Comparison of ENCODE assay signal across 18 cellular contexts in the genomic region with DNA sequence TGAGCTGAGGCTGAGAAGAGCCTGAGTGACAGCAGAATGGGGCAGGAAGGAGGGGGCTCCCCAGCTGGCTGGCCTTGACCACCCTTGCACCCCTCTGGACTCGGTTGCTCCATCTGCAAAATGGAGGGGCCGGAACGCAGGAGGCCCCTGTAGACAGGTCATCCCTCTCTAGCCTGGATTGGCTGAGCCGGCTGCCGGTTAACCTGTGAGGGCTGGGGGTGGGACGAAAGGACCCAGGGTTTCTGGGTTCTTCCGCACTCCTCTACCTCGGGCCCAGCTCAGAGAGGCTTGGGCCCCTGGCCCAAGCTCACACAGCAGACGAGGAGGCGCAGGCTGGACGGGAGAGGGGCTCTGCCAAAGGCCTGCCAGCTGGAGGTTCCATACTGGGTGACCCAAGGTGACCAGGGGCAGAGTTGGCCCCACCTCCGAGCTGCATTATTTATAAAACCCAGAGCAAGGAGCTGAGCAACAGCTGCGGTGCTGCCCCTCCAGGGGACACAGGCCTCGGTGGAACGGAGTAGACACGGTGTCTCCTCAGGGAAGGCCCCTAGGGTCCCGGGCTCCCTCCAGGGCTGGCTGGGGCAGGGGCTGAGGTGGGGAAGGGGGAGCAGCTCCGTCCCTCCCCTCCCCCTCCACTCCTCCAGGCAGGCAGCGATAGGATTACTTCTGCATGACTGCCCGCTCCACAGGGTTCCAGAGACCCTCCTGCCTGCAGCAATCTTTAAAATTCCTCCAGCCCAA. TPM values are rescaled to one million over a fixed set of nuclear protein-coding genes. Genes with fewer than 3 reads are reported as not detected.
A peak's percentile ranks its signal among the peaks of the same experiment; 100 is the strongest.
DNase-seq lines count a peak whose midpoint lies in the region; ATAC-seq, FAIRE-seq and TF ChIP-seq lines count a peak whose summit lies in the region.
"Had no signal": no experiment of that assay in that cellular context is flagged by ENCODE, and none has a peak within 500 bp of the region (broad histone marks: within the 10 kb centered on the region; RNA-seq: fewer than 3 reads in every experiment).

No MANE protein-coding gene starts in this region.

- H3K27me3 ChIP-seq in breast epithelium (no peaks in the 10 kb centered on the region), cardiac muscle cell (no peaks in the 10 kb centered on the region), neural progenitor cell (no peaks in the 10 kb centered on the region)

- H3K9ac ChIP-seq in neural progenitor cell: no peak overlapping the region

- peak overlapping the region; percentile 80 for H3K4me2 ChIP-seq in neural progenitor cell

- POLR2A ChIA-PET in MCF 10A (lab: Yijun Ruan, JAX): interaction anchor here (1.0 kb wide), 1 partner anchor 36 kb away, joined by 3 read pairs; no protein-coding TSS in a partner anchor

- H3K4me1 ChIP-seq in breast epithelium: peaks cover 34 to 37% of the 10 kb centered on the region in 2 donors
- peaks cover 62% of the 10 kb centered on the region for H3K4me1 ChIP-seq in cardiac muscle cell (ENCODE audit: low read depth)
- H3K4me1 ChIP-seq in neural progenitor cell: peaks cover 78% of the 10 kb centered on the region

- H2AFZ ChIP-seq in neural progenitor cell (replicated peaks): no peak overlapping the region

- H3K27ac ChIP-seq in breast epithelium (peak overlapping the region; percentile 31 to 93), cardiac muscle cell (peak overlapping the region; percentile 64), neural progenitor cell (peak overlapping the region; percentile 96)

- H3K4me3 ChIP-seq in breast epithelium: peak overlapping the region in 1 of 3 donors; percentile 5
- no peak overlapping the region for H3K4me3 ChIP-seq in cardiac muscle cell
- H3K4me3 ChIP-seq in neural progenitor cell: peak overlapping the region; percentile 40

- H3K36me3 Mint-ChIP-seq in MCF 10A (ENCODE audit: insufficient read depth, unreplicated experiment) (no peaks in the 10 kb centered on the region), neural progenitor cell (no peaks in the 10 kb centered on the region)

- BruUV-seq in MCF 10A (replicated peaks; lab: Mats Ljungman, UMichigan): no TSS peak

- H3K27ac Mint-ChIP-seq in MCF 10A (ENCODE audit: low read depth, unreplicated experiment) (no peak overlapping the region), neural progenitor cell (peak overlapping the region; percentile 81)
- H3K27ac Mint-ChIP-seq: activated T-cell treated with anti-CD3 and anti-CD28 coated beads, Interleukin-2, amount 50 U/mL, for 24 hours; stimulated activated naive CD8-positive, alpha-beta T cell treated with anti-CD3 and anti-CD28 coated beads, Interleukin-15, Interleukin-2, amounts not matched to agents 100 ng/mL and 50 ng/mL, for 24 hours had no signal

- H3K79me2 ChIP-seq in neural progenitor cell (ENCODE audit: low read depth): peaks cover 100% of the 10 kb centered on the region

- H3K27me3 Mint-ChIP-seq in MCF 10A (ENCODE audit: insufficient read depth, unreplicated experiment) (no peaks in the 10 kb centered on the region), neural progenitor cell (ENCODE audit: insufficient read depth, low read depth) (no peaks in the 10 kb centered on the region)
- H3K27me3 Mint-ChIP-seq: activated T-cell treated with anti-CD3 and anti-CD28 coated beads, Interleukin-2, amount 50 U/mL, for 24 hours; stimulated activated naive CD8-positive, alpha-beta T cell treated with anti-CD3 and anti-CD28 coated beads, Interleukin-15, Interleukin-2, amounts not matched to agents 100 ng/mL and 50 ng/mL, for 24 hours had no signal

- H3K4me1 Mint-ChIP-seq in MCF 10A (ENCODE audit: insufficient read depth, unreplicated experiment) (peaks cover 10% of the 10 kb centered on the region), neural progenitor cell (peaks cover 18% of the 10 kb centered on the region)

- intact Hi-C loops in breast epithelium (cut with DNase I; ENCODE audit: low total_unique reads): no loop called here
- intact Hi-C loops in MCF 10A (cut with micrococcal nuclease): no loop called here

- H3K36me3 ChIP-seq in breast epithelium (no peaks in the 10 kb centered on the region), cardiac muscle cell (no peaks in the 10 kb centered on the region), neural progenitor cell (no peaks in the 10 kb centered on the region)

- peaks cover 24% of the 10 kb centered on the region for H3F3A ChIP-seq in neural progenitor cell (ENCODE audit: low read depth)

- no peaks in the 10 kb centered on the region for H3K9me3 Mint-ChIP-seq in MCF 10A (ENCODE audit: unreplicated experiment)
- H3K9me3 Mint-ChIP-seq in neural progenitor cell: no peaks in the 10 kb centered on the region
- H3K9me3 Mint-ChIP-seq: activated T-cell treated with anti-CD3 and anti-CD28 coated beads, Interleukin-2, amount 50 U/mL, for 24 hours; stimulated activated naive CD8-positive, alpha-beta T cell treated with anti-CD3 and anti-CD28 coated beads, Interleukin-15, Interleukin-2, amounts not matched to agents 100 ng/mL and 50 ng/mL, for 24 hours had no signal

- no peaks in the 10 kb centered on the region for H3K9me3 ChIP-seq in breast epithelium
- no peaks in the 10 kb centered on the region for H3K9me3 ChIP-seq in cardiac muscle cell (ENCODE audit: low read depth)
- H3K9me3 ChIP-seq in neural progenitor cell (ENCODE audit: low read depth): no peaks in the 10 kb centered on the region

- TF ChIP-seq POLR2A in breast epithelium (IDR thresholded peaks at IDR 0.05): no peak

- no peak for DNase-seq in breast epithelium (ENCODE audit: low spot score in 2 of 2)
- no peak for DNase-seq in MCF 10A (ENCODE audit: unreplicated experiment)
- DNase-seq in cardiac muscle cell (ENCODE audit: low read depth in 1 of 2, low spot score in 1 of 2): peak in 1 of 2 donors; percentile 48
- peak; percentile 91 for DNase-seq in neural progenitor cell (ENCODE audit: low spot score)
- DNase-seq in D721Med (ENCODE audit: insufficient read length, low spot score): no peak
- no peak for DNase-seq in DMS153 treated with DMSO at 0.1 percent for 48 hours (lab: John Stamatoyannopoulos, UW; ENCODE audit: unreplicated experiment)
- DNase-seq in GM19239 (ENCODE audit: insufficient read length, low spot score): no peak
- DNase-seq: activated CD4-positive, CD25-positive, alpha-beta regulatory T cell; activated T-cell treated with anti-CD3 and anti-CD28 coated beads, Interleukin-2, amount 50 U/mL, for 24 hours; MM.1S; NCI-H510A treated with DMSO at 0.1 percent for 48 hours; SHP77 treated with DMSO at 0.1 percent for 48 hours; stimulated activated CD4-positive, alpha-beta T cell treated with anti-CD3 and anti-CD28 coated beads, Interleukin-2, amount 100 ng/mL, for 48 hours had no signal

- no peak overlapping the region for H3K4me3 Mint-ChIP-seq in MCF 10A (ENCODE audit: unreplicated experiment)
- H3K4me3 Mint-ChIP-seq in neural progenitor cell: peak overlapping the region; percentile 80
- H3K4me3 Mint-ChIP-seq: activated T-cell treated with anti-CD3 and anti-CD28 coated beads, Interleukin-2, amount 50 U/mL, for 24 hours; stimulated activated naive CD8-positive, alpha-beta T cell treated with anti-CD3 and anti-CD28 coated beads, Interleukin-15, Interleukin-2, amounts not matched to agents 100 ng/mL and 50 ng/mL, for 24 hours had no signal

- TF ChIP-seq CTCF in breast epithelium (IDR thresholded peaks at IDR 0.05) (no peak), MCF 10A (IDR thresholded peaks at IDR 0.05; ENCODE audit: unreplicated experiment) (no peak), cardiac muscle cell (IDR thresholded peaks at IDR 0.05; ENCODE audit: low read depth, low read length) (no peak), neural progenitor cell (IDR thresholded peaks at IDR 0.05) (no peak), D721Med (IDR thresholded peaks at IDR 0.05; ENCODE audit: insufficient read depth, missing control alignments) (no peak)

- CTCF ChIA-PET in MCF 10A (lab: Yijun Ruan, JAX): interaction anchor here (1.1 to 4.5 kb wide), 4 partner anchors 13 to 70 kb away, joined by 4 to 18 read pairs (median 11); no protein-coding TSS in a partner anchor

- no peak for ATAC-seq in HG02759 (IDR thresholded peaks at IDR 0.05; ENCODE audit: unreplicated experiment)

- peaks cover 100% of the 10 kb centered on the region for H4K20me1 ChIP-seq in neural progenitor cell (ENCODE audit: low read depth)

- no peak for FAIRE-seq in D721Med (lab: Jason Lieb, UNC)
- FAIRE-seq in GM19239 (lab: Jason Lieb, UNC): no peak
- FAIRE-seq: GM18507, keratinocyte had no signal

RNA-seq across cellular contexts. Expression of a gene that starts 11.2 kb away (rescaled TPM):
- 10 to 100 TPM; 10.7 to 17.1 (median 15.4) TPM for total RNA-seq in breast epithelium
- total RNA-seq in MCF 10A (2022): 18.4 and 25.2 TPM in 2 replicates
- 31.0 and 58.1 TPM in 2 replicates for total RNA-seq in cardiac muscle cell
- polyA plus RNA-seq in cardiac muscle cell: 16.3 and 21.1 TPM in 2 replicates
- total RNA-seq in neural progenitor cell (ENCODE audit: low replicate concordance): 7.0 and 26.5 TPM in 2 replicates

RNA-seq across cellular contexts. Expression of a gene that starts 42.2 kb away (rescaled TPM):
- total RNA-seq in breast epithelium: 10 to 100 TPM; 22.1 to 46.9 (median 24.3) TPM
- total RNA-seq in MCF 10A (2022): not detected in 2 replicates
- not detected in 2 replicates for total RNA-seq in cardiac muscle cell
- 0.14 and 0.18 TPM in 2 replicates for polyA plus RNA-seq in cardiac muscle cell
- total RNA-seq in neural progenitor cell (ENCODE audit: low replicate concordance): not detected in 2 replicates
- total RNA-seq: epithelial cell of proximal tubule had no signal

Comparison
In these comparisons a context has a peak if more than half of its experiments do, and no peak if none do; other contexts are left out.
1. RNA of a gene that starts 42.2 kb away (total RNA-seq): 22.1 to 46.9 TPM in breast epithelium; not detected in cardiac muscle cell, not detected in MCF 10A and not detected in neural progenitor cell; every median in the first group is over 10 times any median in the second.
2. Peak in every context shown above with its lines, with median percentiles within 50 percentile points of each other: H3K27ac ChIP-seq.